9 cellular contexts compared by ENCODE assay signal in the genomic region with DNA sequence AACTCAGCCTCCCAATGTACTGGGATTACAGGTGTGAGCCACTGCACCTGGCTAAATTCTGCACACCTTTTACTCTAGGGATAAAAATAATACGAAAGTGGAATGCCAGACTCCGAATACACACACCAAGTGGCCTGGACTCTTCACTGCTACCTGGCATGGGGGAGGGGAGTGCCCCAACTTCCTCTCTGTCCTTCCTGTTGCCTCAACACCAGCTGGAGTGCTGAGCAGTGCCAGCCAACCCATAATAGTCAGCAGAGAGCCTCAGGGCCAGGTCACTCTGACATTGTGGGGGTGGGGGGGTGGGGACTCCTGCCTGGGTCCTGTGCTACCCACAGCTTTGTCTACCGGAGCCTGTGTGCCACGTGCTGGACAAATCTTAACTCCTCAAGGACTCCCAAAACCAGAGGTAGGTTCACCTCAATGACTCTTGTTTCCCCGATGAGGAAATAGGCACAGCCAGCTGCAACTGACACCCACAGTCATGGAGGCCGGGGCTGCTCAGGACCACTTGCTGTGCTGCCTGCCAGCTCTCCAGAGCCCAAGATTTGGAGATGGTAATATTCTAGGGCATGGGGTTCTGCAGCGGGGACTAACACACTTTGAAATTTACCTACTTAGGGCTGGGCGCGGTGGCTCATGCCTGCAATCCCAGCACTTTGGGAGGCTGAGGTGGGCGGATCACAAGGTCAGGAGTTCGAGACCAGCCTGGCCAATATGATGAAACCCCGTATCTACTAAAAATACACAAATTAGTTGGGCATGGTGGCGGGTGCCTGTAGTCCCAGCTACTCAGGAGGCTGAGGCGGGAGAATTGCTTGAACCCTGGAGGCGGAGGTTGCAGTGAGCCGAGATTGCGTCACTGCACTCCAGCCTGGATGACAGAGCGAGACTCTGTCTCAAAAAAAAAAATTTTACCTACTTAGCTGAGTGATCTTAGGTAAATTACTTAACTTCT. TPM values are rescaled to one million over a fixed set of nuclear protein-coding genes. Genes with fewer than 3 reads are reported as not detected.
DNase-seq lines count a peak whose midpoint lies in the region; ATAC-seq, FAIRE-seq and TF ChIP-seq lines count a peak whose summit lies in the region.
"Not testable (repeated sequence)": the region's sequence is repeated elsewhere in the genome, so short reads cannot be mapped to it uniquely, and the experiment has no call there.
"Had no signal": no experiment of that assay in that cellular context is flagged by ENCODE, and none has a peak within 500 bp of the region (broad histone marks: within the 10 kb centered on the region; RNA-seq: fewer than 3 reads in every experiment).

No MANE protein-coding gene starts in this region.

- not testable (repeated sequence) for H3K9me3 ChIP-seq in A549; Panc1 (ENCODE audit: control insufficient read depth, insufficient read depth, low read depth, low read length); liver (ENCODE audit: control insufficient read depth in 4 of 4, low read length in 3 of 4)

- not testable (repeated sequence) for H3K9ac ChIP-seq in liver (ENCODE audit: low read depth in 1 of 2, low read length in 2 of 2)

- WGBS in A549 (ENCODE audit: missing lambda C conversion rate), result 86% methylated on average over 18 of the region's 18 CpGs
- WGBS in liver, result 77% methylated on average over 18 of the region's 18 CpGs

- not testable (repeated sequence) for H3K27me3 ChIP-seq in Panc1 (ENCODE audit: control insufficient read depth, insufficient read depth, low read length); liver (ENCODE audit: control insufficient read depth in 4 of 4, insufficient read depth in 4 of 4, low read length in 3 of 4)

- not testable (repeated sequence) for H3K27me3 Mint-ChIP-seq in activated CD8-positive, alpha-beta T cell treated with anti-CD3 and anti-CD28 coated beads for 36 hours; dendritic cell treated with granulocyte-macrophage colony-stimulating factor and Interleukin-4, amounts not matched to agents 40 ng/mL and 50 ng/mL, for 4 days

- FAIRE-seq in A549 (lab: Jason Lieb, UNC), result not testable (repeated sequence)

- intact Hi-C loops in Panc1 (cut with micrococcal nuclease; ENCODE audit: unreplicated experiment); activated CD8-positive, alpha-beta T cell treated with anti-CD3 and anti-CD28 coated beads for 36 hours (cut with micrococcal nuclease); dendritic cell treated with granulocyte-macrophage colony-stimulating factor and Interleukin-4, amounts not matched to agents 40 ng/mL and 50 ng/mL, for 4 days (cut with micrococcal nuclease): not testable (repeated sequence)

- peak overlapping the region; percentile 30 for H3K27ac Mint-ChIP-seq in activated CD8-positive, alpha-beta T cell treated with anti-CD3 and anti-CD28 coated beads for 36 hours
- H3K27ac Mint-ChIP-seq in dendritic cell treated with granulocyte-macrophage colony-stimulating factor and Interleukin-4, amounts not matched to agents 40 ng/mL and 50 ng/mL, for 4 days, result peak overlapping the region; percentile 87
- peak overlapping the region; percentile 90 for H3K27ac Mint-ChIP-seq in stimulated activated effector memory CD8-positive, alpha-beta T cell treated with anti-CD3 and anti-CD28 coated beads, Interleukin-12 subunit alpha, Interleukin-12 subunit beta, amount 100 ng/mL, for 72 hours

- not testable (repeated sequence) for BruUV-seq in Panc1 (replicated peaks; lab: Mats Ljungman, UMichigan)

- H3K4me2 ChIP-seq in A549, result not testable (repeated sequence)

- not testable (repeated sequence) for TF ChIP-seq RAD21 in A549 (conservative IDR thresholded peaks at IDR 0.05 in 1 of 2, IDR thresholded peaks at IDR 0.05 in 1 of 2); liver (IDR thresholded peaks at IDR 0.05)

- not testable (repeated sequence) for TF ChIP-seq CTCF in A549 (IDR thresholded peaks at IDR 0.05); Panc1 (IDR thresholded peaks at IDR 0.05); activated CD8-positive, alpha-beta T cell treated with anti-CD3 and anti-CD28 coated beads for 36 hours (IDR thresholded peaks at IDR 0.05); liver (IDR thresholded peaks at IDR 0.05; ENCODE audit: low read depth, low read length, missing input control)

- POLR2A ChIA-PET in A549 (lab: Yijun Ruan, JAX); Panc1 (lab: Charles Lee): not testable (repeated sequence)
- POLR2A ChIA-PET in activated CD8-positive, alpha-beta T cell treated with anti-CD3 and anti-CD28 coated beads for 36 hours (lab: Charles Lee), result interaction anchor here (0.9 to 1.1 kb wide), 2 partner anchors 11 to 14 kb away, joined by 3 read pairs; no protein-coding TSS in a partner anchor

- H3K9me3 Mint-ChIP-seq in activated CD8-positive, alpha-beta T cell treated with anti-CD3 and anti-CD28 coated beads for 36 hours; dendritic cell treated with granulocyte-macrophage colony-stimulating factor and Interleukin-4, amounts not matched to agents 40 ng/mL and 50 ng/mL, for 4 days; stimulated activated effector memory CD8-positive, alpha-beta T cell treated with anti-CD3 and anti-CD28 coated beads, Interleukin-12 subunit alpha, Interleukin-12 subunit beta, amount 100 ng/mL, for 72 hours: not testable (repeated sequence)

- not testable (repeated sequence) for H3K4me3 ChIP-seq in A549; Panc1 (ENCODE audit: low read depth in 2 of 2, low read length in 2 of 2); liver (ENCODE audit: low read depth in 1 of 3, low read length in 3 of 3)

- CTCF ChIA-PET in A549 (lab: Yijun Ruan, JAX), result interaction anchor here (0.6 to 4.6 kb wide), 7 partner anchors 9 to 55 kb away, joined by 3 to 43 read pairs (median 3); a partner anchor contains a TSS
- CTCF ChIA-PET in Panc1 (lab: Charles Lee), result not testable (repeated sequence)
- CTCF ChIA-PET in activated CD8-positive, alpha-beta T cell treated with anti-CD3 and anti-CD28 coated beads for 36 hours (lab: Charles Lee), result interaction anchor here (1.4 to 5.3 kb wide), 2 partner anchors 12 to 54 kb away, joined by 3 to 27 read pairs; a partner anchor contains a TSS

- not testable (repeated sequence) for TF ChIP-seq EP300 in A549 (IDR thresholded peaks at IDR 0.05)

- not testable (repeated sequence) for H3K4me3 Mint-ChIP-seq in activated CD8-positive, alpha-beta T cell treated with anti-CD3 and anti-CD28 coated beads for 36 hours
- H3K4me3 Mint-ChIP-seq in dendritic cell treated with granulocyte-macrophage colony-stimulating factor and Interleukin-4, amounts not matched to agents 40 ng/mL and 50 ng/mL, for 4 days, result peak overlapping the region; percentile 71
- H3K4me3 Mint-ChIP-seq in stimulated activated effector memory CD8-positive, alpha-beta T cell treated with anti-CD3 and anti-CD28 coated beads, Interleukin-12 subunit alpha, Interleukin-12 subunit beta, amount 100 ng/mL, for 72 hours, result peak overlapping the region; percentile 22

- not testable (repeated sequence) for H3K36me3 Mint-ChIP-seq in activated CD8-positive, alpha-beta T cell treated with anti-CD3 and anti-CD28 coated beads for 36 hours (ENCODE audit: low read depth); stimulated activated effector memory CD8-positive, alpha-beta T cell treated with anti-CD3 and anti-CD28 coated beads, Interleukin-12 subunit alpha, Interleukin-12 subunit beta, amount 100 ng/mL, for 72 hours
- H3K36me3 Mint-ChIP-seq in dendritic cell treated with granulocyte-macrophage colony-stimulating factor and Interleukin-4, amounts not matched to agents 40 ng/mL and 50 ng/mL, for 4 days (ENCODE audit: low read depth), result peaks cover 27% of the 10 kb centered on the region

- in situ Hi-C loops in Panc1 (cut with HindIII; ENCODE audit: low pct_unique_long_range_greater_than_20kb, low sequenced_read_pairs), result not testable (repeated sequence)

- H3K36me3 ChIP-seq in Panc1 (ENCODE audit: control insufficient read depth, insufficient read depth, low read length); liver (ENCODE audit: control insufficient read depth in 4 of 4, insufficient read depth in 3 of 4, low read depth in 1 of 4, low read length in 3 of 4): not testable (repeated sequence)

- not testable (repeated sequence) for TF ChIP-seq POLR2A in A549 (IDR thresholded peaks at IDR 0.05; ENCODE audit: low read length)

- ATAC-seq in A549, result peak; percentile 13 to 36; a peak in 3 of 6 replicates
- ATAC-seq in Panc1, result 0 out of 2 replicates have a peak, but pooled peaks have one; percentile 30
- ATAC-seq in activated CD8-positive, alpha-beta T cell treated with anti-CD3 and anti-CD28 coated beads for 36 hours, result peak; percentile 67
- ATAC-seq in stimulated activated effector memory CD8-positive, alpha-beta T cell treated with anti-CD3 and anti-CD28 coated beads, Interleukin-12 subunit alpha, Interleukin-12 subunit beta, amount 100 ng/mL, for 72 hours, result peak; percentile 47

- peak in 1 of 2 experiments; percentile 32 for DNase-seq in A549 (ENCODE audit: low read depth in 1 of 2, low spot score in 1 of 2)
- peak; percentile 26 for DNase-seq in Daoy (ENCODE audit: low read depth)
- peak; percentile 3 for DNase-seq in NCI-H1092 treated with DMSO at 0.1 percent for 48 hours (lab: John Stamatoyannopoulos, UW)
- DNase-seq in Panc1 (ENCODE audit: low read depth, low spot score); stimulated activated effector memory CD8-positive, alpha-beta T cell treated with anti-CD3 and anti-CD28 coated beads, Interleukin-12 subunit alpha, Interleukin-12 subunit beta, amount 100 ng/mL, for 72 hours (ENCODE audit: low spot score in 2 of 2): not testable (repeated sequence)
- peak; percentile 49 for DNase-seq in activated CD8-positive, alpha-beta T cell treated with anti-CD3 and anti-CD28 coated beads for 36 hours

- H3K4me1 ChIP-seq in A549, result peaks cover 22% of the 10 kb centered on the region
- not testable (repeated sequence) for H3K4me1 ChIP-seq in Panc1 (ENCODE audit: control insufficient read depth, insufficient read depth, low read length); liver (ENCODE audit: control insufficient read depth in 4 of 4, insufficient read depth in 4 of 4, low read length in 3 of 4)

- H3K4me1 Mint-ChIP-seq in activated CD8-positive, alpha-beta T cell treated with anti-CD3 and anti-CD28 coated beads for 36 hours (ENCODE audit: low read depth), result not testable (repeated sequence)
- H3K4me1 Mint-ChIP-seq in dendritic cell treated with granulocyte-macrophage colony-stimulating factor and Interleukin-4, amounts not matched to agents 40 ng/mL and 50 ng/mL, for 4 days (ENCODE audit: low read depth), result peaks cover 62% of the 10 kb centered on the region
- peaks cover 13% of the 10 kb centered on the region for H3K4me1 Mint-ChIP-seq in stimulated activated effector memory CD8-positive, alpha-beta T cell treated with anti-CD3 and anti-CD28 coated beads, Interleukin-12 subunit alpha, Interleukin-12 subunit beta, amount 100 ng/mL, for 72 hours

- H3K27ac ChIP-seq in A549 (peak overlapping the region in 1 of 2 experiments; percentile 54; a peak in 3 of 6 replicates), liver (ENCODE audit: low read depth in 1 of 2, low read length in 2 of 2) (peak overlapping the region; percentile 20 to 46)
- H3K27ac ChIP-seq in Panc1 (ENCODE audit: low read length), result not testable (repeated sequence)

RNA-seq across cellular contexts. Expression of a gene that starts 5.1 kb away (rescaled TPM):
- polyA plus RNA-seq in A549 (2011; rRNA removed), result 0.28 and 0.36 TPM in 2 replicates
- polyA plus RNA-seq in A549 (2012; cell fraction: cytosol; rRNA removed), result 0.12 and 0.29 TPM in 2 replicates
- polyA plus RNA-seq in A549 (2012; cell fraction: nucleus; rRNA removed), result 1.2 and 1.4 TPM in 2 replicates
- polyA plus RNA-seq in A549 (2017; fragmentation: RNase III; extraction: RNeasy Plus Mini Kit Qiagen cat#74134 plus additional on column Dnase treatment), result 0.13 to 0.25 TPM (median 0.17 TPM) in 3 replicates
- 0.25 and 0.68 TPM in 2 replicates for polyA minus RNA-seq in A549 (2011; rRNA and poly(A)+ RNA removed)
- 0.17 TPM in 1 of 2 replicates, not detected in the other for total RNA-seq in Daoy (2014; rRNA removed; shearing (Covaris generic))
- 0.03 TPM for total RNA-seq in Panc1 (2021; ENCODE audit: unreplicated experiment)
- polyA plus RNA-seq in Panc1 (2012; ENCODE audit: insufficient read length), result 0.36 TPM
- total RNA-seq in activated CD8-positive, alpha-beta T cell treated with anti-CD3 and anti-CD28 coated beads for 36 hours, result under 1 TPM in 1 of 2 experiments, not detected in 1; 0.18 TPM
- 1 to 10 TPM; 1.8 to 2.8 TPM for total RNA-seq in liver
- 1 to 10 TPM in 1 of 2 donors, under 1 TPM in 1; 0.61 to 1.8 TPM for polyA plus RNA-seq in liver
- polyA plus RNA-seq: naive thymus-derived CD8-positive, alpha-beta T cell had no signal

RNA-seq across cellular contexts. Expression of a gene that starts 12.1 kb away (rescaled TPM):
- polyA plus RNA-seq in A549 (2011; rRNA removed) (12.4 and 14.4 TPM in 2 replicates), A549 (2017; fragmentation: RNase III; extraction: RNeasy Plus Mini Kit Qiagen cat#74134 plus additional on column Dnase treatment) (23.1 to 24.5 TPM (median 23.4 TPM) in 3 replicates), liver (1 to 10 TPM; 3.1 to 6.1 TPM)
- polyA plus RNA-seq in A549 (2012; cell fraction: cytosol; rRNA removed), result 32.0 and 39.6 TPM in 2 replicates
- polyA plus RNA-seq in A549 (2012; cell fraction: nucleus; rRNA removed), result 108 and 153 TPM in 2 replicates
- polyA minus RNA-seq in A549 (2011; rRNA and poly(A)+ RNA removed), result 20.8 and 26.6 TPM in 2 replicates
- total RNA-seq in Daoy (2014; rRNA removed; shearing (Covaris generic)), result 29.7 and 30.5 TPM in 2 replicates
- total RNA-seq in Panc1 (2021; ENCODE audit: unreplicated experiment) (29.2 TPM), liver (10 to 100 TPM in 1 of 2 donors, 1 to 10 TPM in 1; 6.2 to 11.6 TPM)
- polyA plus RNA-seq in Panc1 (2012; ENCODE audit: insufficient read length), result 26.8 TPM
- total RNA-seq in activated CD8-positive, alpha-beta T cell treated with anti-CD3 and anti-CD28 coated beads for 36 hours, result 10 to 100 TPM; 14.2 to 14.9 TPM

RNA-seq across cellular contexts. Expression of a gene that starts 27.4 kb away (rescaled TPM):
- 3.4 and 3.5 TPM in 2 replicates for polyA plus RNA-seq in A549 (2011; rRNA removed)
- polyA plus RNA-seq in A549 (2012; cell fraction: cytosol; rRNA removed), result 1.9 and 2.5 TPM in 2 replicates
- 15.1 and 15.4 TPM in 2 replicates for polyA plus RNA-seq in A549 (2012; cell fraction: nucleus; rRNA removed)
- 1.4 to 1.6 TPM (median 1.5 TPM) in 3 replicates for polyA plus RNA-seq in A549 (2017; fragmentation: RNase III; extraction: RNeasy Plus Mini Kit Qiagen cat#74134 plus additional on column Dnase treatment)
- 1.4 and 2.1 TPM in 2 replicates for polyA minus RNA-seq in A549 (2011; rRNA and poly(A)+ RNA removed)
- total RNA-seq in Daoy (2014; rRNA removed; shearing (Covaris generic)), result not detected in 2 replicates
- 2.7 TPM for total RNA-seq in Panc1 (2021; ENCODE audit: unreplicated experiment)
- 0.73 TPM for polyA plus RNA-seq in Panc1 (2012; ENCODE audit: insufficient read length)
- total RNA-seq in activated CD8-positive, alpha-beta T cell treated with anti-CD3 and anti-CD28 coated beads for 36 hours, result 1 to 10 TPM in 1 of 2 experiments, under 1 TPM in 1; 0.65 to 2.2 TPM
- total RNA-seq in liver, result 1 to 10 TPM; 1.8 to 5.3 TPM
- 1 to 10 TPM; 2.5 to 3.9 TPM for polyA plus RNA-seq in liver

Comparison
In these comparisons a context has a peak if more than half of its experiments do, and no peak if none do; other contexts are left out.
1. H3K27ac Mint-ChIP-seq: peak in every context shown above with its lines; median percentile 90 in stimulated activated effector memory CD8-positive, alpha-beta T cell treated with anti-CD3 and anti-CD28 coated beads, Interleukin-12 subunit alpha, Interleukin-12 subunit beta, amount 100 ng/mL, for 72 hours; 87 in dendritic cell treated with granulocyte-macrophage colony-stimulating factor and Interleukin-4, amounts not matched to agents 40 ng/mL and 50 ng/mL, for 4 days; 30 in activated CD8-positive, alpha-beta T cell treated with anti-CD3 and anti-CD28 coated beads for 36 hours.